ENCODE assay signal across 9 cellular contexts in the genomic region with DNA sequence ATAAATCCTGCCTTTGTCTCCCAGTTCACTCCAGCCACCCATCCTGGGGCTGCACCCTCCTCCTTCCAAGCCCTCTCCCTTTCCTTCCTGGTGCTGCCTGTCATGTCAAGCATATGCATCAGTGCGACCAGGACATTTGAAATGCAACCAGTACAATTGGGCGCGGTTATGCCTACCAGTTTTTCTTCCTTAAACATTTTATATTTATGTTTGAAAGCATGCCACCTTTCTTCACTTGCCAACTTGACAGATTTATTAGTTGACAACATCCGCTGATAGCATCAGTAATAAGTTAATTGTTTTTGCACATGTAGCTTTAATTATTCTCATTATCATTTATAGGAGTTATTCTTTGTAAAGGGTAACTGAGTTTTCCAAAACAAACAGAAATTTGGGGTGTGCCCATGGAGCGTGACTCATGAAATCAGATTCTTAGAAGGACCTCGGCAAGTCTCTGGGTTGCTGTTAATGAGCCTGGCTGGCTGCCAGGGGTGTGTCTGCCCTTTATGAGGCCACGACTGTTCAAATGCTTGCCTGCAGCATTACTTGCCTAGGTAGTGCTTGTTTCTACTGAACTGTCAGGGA. TPM values are rescaled to one million over a fixed set of nuclear protein-coding genes. Genes with fewer than 3 reads are reported as not detected.
DNase-seq lines count a peak whose midpoint lies in the region; ATAC-seq and TF ChIP-seq lines count a peak whose summit lies in the region.
"Had no signal": no experiment of that assay in that cellular context is flagged by ENCODE, and none has a peak within 500 bp of the region (broad histone marks: within the 10 kb centered on the region; RNA-seq: fewer than 3 reads in every experiment).

No MANE protein-coding gene starts in this region.

- in situ Hi-C loops in gastrocnemius medialis (cut with MboI; ENCODE audit: low sequenced_read_pairs in 4 of 4) = no loop called here

- H3K36me3 ChIP-seq in PC-3 (ENCODE audit: low read depth, low read length) (0 out of 2 replicates have a peak, but pooled peaks cover 4% of the 10 kb centered on the region), esophagus squamous epithelium (no peaks in the 10 kb centered on the region), gastrocnemius medialis (no peaks in the 10 kb centered on the region)

- BruUV-seq in PC-3 (replicated peaks; lab: Mats Ljungman, UMichigan) = no TSS peak

- TF ChIP-seq POLR2A in esophagus squamous epithelium (IDR thresholded peaks at IDR 0.05) (no peak), gastrocnemius medialis (IDR thresholded peaks at IDR 0.05) (no peak)

- TF ChIP-seq CTCF in PC-3 (conservative IDR thresholded peaks at IDR 0.05; ENCODE audit: low read depth, low read length) (no peak), esophagus squamous epithelium (IDR thresholded peaks at IDR 0.05) (no peak), gastrocnemius medialis (IDR thresholded peaks at IDR 0.05 in 4 of 5, conservative IDR thresholded peaks at IDR 0.05 in 1 of 5) (no peak)

- peak overlapping the region; percentile 33 for H3K9ac ChIP-seq in PC-3 (ENCODE audit: low read length)

- peak overlapping the region; percentile 47 for H3K4me2 ChIP-seq in PC-3 (ENCODE audit: low read length)

- no peaks in the 10 kb centered on the region for H3K9me2 ChIP-seq in PC-3 (replicated peaks; ENCODE audit: low read length)

- no peaks in the 10 kb centered on the region for H3K79me2 ChIP-seq in PC-3 (ENCODE audit: low read length)

- CTCF ChIA-PET in PC-3 (lab: Charles Lee) = interaction anchor here (1.0 kb wide), 1 partner anchor 72 kb away, joined by 6 read pairs; no protein-coding TSS in a partner anchor

- intact Hi-C loops in PC-3 (cut with micrococcal nuclease) (loop anchor here (1.0 kb wide), 3 partner anchors 11 to 105 kb away; a partner anchor contains a TSS), esophagus squamous epithelium (cut with DNase I) (no loop called here), gastrocnemius medialis (cut with DNase I; ENCODE audit: low total_unique reads) (no loop called here)

- WGBS in esophagus squamous epithelium, 2 donors = 16 to 18% methylated on average over 6 to 7 of the region's 7 CpGs

- H3K4me1 ChIP-seq in PC-3 (ENCODE audit: insufficient read depth, low read length) = peaks cover 24% of the 10 kb centered on the region
- H3K4me1 ChIP-seq in esophagus squamous epithelium = peaks cover 19 to 41% (median 23%) of the 10 kb centered on the region in 3 donors
- H3K4me1 ChIP-seq in gastrocnemius medialis = peaks cover 0 to 9% of the 10 kb centered on the region in 2 donors

- POLR2A ChIA-PET in PC-3 (lab: Charles Lee; ENCODE audit: unreplicated experiment) = interaction anchor here (0.6 kb wide), 1 partner anchor 32 kb away, joined by 3 read pairs; no protein-coding TSS in a partner anchor

- peak; percentile 94 for ATAC-seq in PC-3
- peak; percentile 36 to 54 for ATAC-seq in gastrocnemius medialis
- no peak for ATAC-seq in GM19328 (IDR thresholded peaks at IDR 0.05; ENCODE audit: unreplicated experiment)
- no peak for ATAC-seq in GM21529 (IDR thresholded peaks at IDR 0.05; ENCODE audit: unreplicated experiment)
- no peak for ATAC-seq in HG02678 (IDR thresholded peaks at IDR 0.05; ENCODE audit: unreplicated experiment)

- H3K27ac ChIP-seq in PC-3 (ENCODE audit: low read length) = peak overlapping the region; percentile 86
- H3K27ac ChIP-seq in esophagus squamous epithelium = peak overlapping the region; percentile 26 to 80 (median 70)
- no peak overlapping the region for H3K27ac ChIP-seq in gastrocnemius medialis

- no peaks in the 10 kb centered on the region for H4K20me1 ChIP-seq in PC-3 (ENCODE audit: low read length)

- H3K9me3 ChIP-seq in PC-3 (ENCODE audit: low read length) (0 out of 2 replicates have a peak, but pooled peaks cover 11% of the 10 kb centered on the region), esophagus squamous epithelium (no peaks in the 10 kb centered on the region), gastrocnemius medialis (no peaks in the 10 kb centered on the region)

- peak overlapping the region; percentile 29 for H2AFZ ChIP-seq in PC-3 (ENCODE audit: low read length)

- H3K27me3 ChIP-seq in PC-3 (ENCODE audit: low read length) (no peaks in the 10 kb centered on the region), esophagus squamous epithelium (peaks cover 0 to 4% (median 0%) of the 10 kb centered on the region in 4 donors), gastrocnemius medialis (peaks cover 0 to 3% (median 0%) of the 10 kb centered on the region in 3 donors)

- DNase-seq in stimulated activated naive CD4-positive, alpha-beta T cell treated with Interleukin-2 at 50 U/mL for 16 hours (lab: John Stamatoyannopoulos, UW) = peak; percentile 7
- DNase-seq in stimulated activated naive CD4-positive, alpha-beta T cell (lab: John Stamatoyannopoulos, UW) = no peak
- peak; percentile 98 for DNase-seq in PC-3
- peak; percentile 26 for DNase-seq in esophagus squamous epithelium (lab: John Stamatoyannopoulos, UW)
- DNase-seq in gastrocnemius medialis = peak in 1 of 2 donors; percentile 18

- H3F3A ChIP-seq in PC-3 (ENCODE audit: low read length, unreplicated experiment) = no peaks in the 10 kb centered on the region

- H3K4me3 ChIP-seq in PC-3 (ENCODE audit: low read length) = peak overlapping the region; percentile 13; the same call in 1 of the 2 replicates
- H3K4me3 ChIP-seq in esophagus squamous epithelium = no peak overlapping the region
- H3K4me3 ChIP-seq in gastrocnemius medialis = no peak overlapping the region

RNA-seq across cellular contexts. Expression of a gene that starts 32.8 kb away (rescaled TPM):
- total RNA-seq in PC-3 (2014; rRNA removed) (48.4 and 67.5 TPM in 2 replicates), esophagus squamous epithelium (10 to 100 TPM in 1 of 4 donors, 1 to 10 TPM in 3; 1.3 to 16.5 (median 4.4) TPM), gastrocnemius medialis (not detected)
- total RNA-seq: T-helper 1 cell treated with Interleukin-12 subunit alpha and Interleukin-12 subunit beta and Interleukin-4 antibody, amounts not matched to agents 30 ng/mL and 1 ng/mL, for 36 hours had no signal

RNA-seq across cellular contexts. Expression of a gene that starts 41.6 kb away (rescaled TPM):
- total RNA-seq in PC-3 (2014; rRNA removed) = 1.6 and 2.6 TPM in 2 replicates
- 1 to 10 TPM in 1 of 4 donors, not detected in 3; 1.3 TPM for total RNA-seq in esophagus squamous epithelium
- not detected for total RNA-seq in gastrocnemius medialis

Comparison
In these comparisons a context has a peak if more than half of its experiments do, and no peak if none do; other contexts are left out.
1. DNase-seq: peak in stimulated activated naive CD4-positive, alpha-beta T cell treated with Interleukin-2 at 50 U/mL for 16 hours (single experiment), PC-3 (single experiment) and esophagus squamous epithelium (single experiment); none in stimulated activated naive CD4-positive, alpha-beta T cell (0 of 6).
2. ATAC-seq: peak in PC-3 (single experiment) and gastrocnemius medialis (2 of 2); none in GM19328 (single experiment), GM21529 (single experiment) and HG02678 (single experiment).
3. H3K27ac ChIP-seq: peak in PC-3 (single experiment) and esophagus squamous epithelium (4 of 4); none in gastrocnemius medialis (0 of 4).